Comparison of ENCODE assay signal across 1 cellular context in the genomic region with DNA sequence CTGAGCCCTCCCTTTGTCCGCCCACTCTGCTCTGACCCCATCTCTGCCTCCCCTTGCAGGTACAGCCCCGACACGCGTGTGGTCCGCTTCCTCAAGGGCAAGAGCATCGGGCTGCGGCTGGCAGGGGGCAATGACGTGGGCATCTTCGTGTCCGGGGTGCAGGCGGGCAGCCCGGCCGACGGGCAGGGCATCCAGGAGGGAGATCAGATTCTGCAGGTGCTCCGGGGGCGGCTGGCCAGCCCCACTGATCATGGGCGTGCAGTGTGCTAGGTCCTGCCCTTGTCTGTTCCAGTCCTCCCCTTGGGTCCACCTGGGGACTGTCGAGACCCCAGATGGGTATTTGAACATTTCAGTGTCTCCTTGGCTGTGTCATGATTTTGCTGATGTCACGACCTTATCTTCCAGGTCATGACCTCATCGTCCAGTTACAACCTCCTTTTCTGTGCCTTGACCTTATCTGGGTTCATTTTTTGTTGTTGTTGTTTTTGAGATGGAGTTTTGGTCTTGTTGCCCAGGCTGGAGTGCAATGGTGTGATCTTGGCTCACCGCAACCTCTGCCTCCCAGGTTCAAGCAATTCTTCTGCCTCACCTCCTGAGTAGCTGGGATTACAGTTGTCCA.
A peak's percentile ranks its signal among the peaks of the same experiment; 100 is the strongest.
TF ChIP-seq lines count a peak whose summit lies in the region.

No MANE protein-coding gene starts in this region.

TF ChIP-seq in HepG2, 621 proteins besides CTCF, POLR2A, EP300 and RAD21:
- TF ChIP-seq ATF7 (IDR thresholded peaks at IDR 0.05) (peak; percentile 75), ATF7 (CRISPR knock-in tag; IDR thresholded peaks at IDR 0.05) (no peak), ZNF430 (CRISPR knock-in tag; IDR thresholded peaks at IDR 0.05) (no peak), POGZ (CRISPR knock-in tag; IDR thresholded peaks at IDR 0.05) (no peak), CREB1 (IDR thresholded peaks at IDR 0.05) (peak; percentile 78), CREB1 (CRISPR knock-in tag; IDR thresholded peaks at IDR 0.05) (no peak)
